Comparison of ENCODE assay signal across 12 cellular contexts in genomic region chr10:14583967-14584366, GRCh38.
A peak's percentile ranks its signal among the peaks of the same experiment; 100 is the strongest.
DNase-seq lines count a peak whose midpoint lies in the region; ATAC-seq and TF ChIP-seq lines count a peak whose summit lies in the region.
"Had no signal": no experiment of that assay in that cellular context is flagged by ENCODE, and none has a peak within 500 bp of the region (broad histone marks: within the 10 kb centered on the region; RNA-seq: fewer than 3 reads in every experiment).

No MANE protein-coding gene starts in this region.

- in situ Hi-C loops in gastrocnemius medialis (cut with MboI; ENCODE audit: low sequenced_read_pairs in 4 of 4): no loop called here

- peaks cover 81% of the 10 kb centered on the region for H3K4me1 Mint-ChIP-seq in activated CD8-positive, alpha-beta memory T cell treated with anti-CD3 and anti-CD28 coated beads, Interleukin-2, amount 10 ng/mL, durations not matched to agents 7 days and 5 days

- peaks cover 22% of the 10 kb centered on the region for H4K20me1 ChIP-seq in SU-DHL-6 (ENCODE audit: low read depth, low read length)

- DNase-seq in activated CD8-positive, alpha-beta memory T cell treated with anti-CD3 and anti-CD28 coated beads, Interleukin-2, amount 10 ng/mL, durations not matched to agents 7 days and 5 days: no peak
- DNase-seq in activated CD8-positive, alpha-beta memory T cell treated with anti-CD3 and anti-CD28 coated beads, Interleukin-2, amount 50 U/mL, for 48 hours: no peak
- DNase-seq in spleen: no peak
- no peak for DNase-seq in stimulated activated CD8-positive, alpha-beta memory T cell treated with anti-CD3 and anti-CD28 coated beads, Interleukin-4, amount 100 ng/mL, for 48 hours
- no peak for DNase-seq in amniotic stem cell (lab: John Stamatoyannopoulos, UW)
- no peak for DNase-seq in gastrocnemius medialis
- DNase-seq: amygdala, erythroblast, NCI-H446 had no signal

- intact Hi-C loops in spleen (cut with DNase I; ENCODE audit: low total_unique reads) (no loop called here), gastrocnemius medialis (cut with DNase I; ENCODE audit: low total_unique reads) (no loop called here)

- no peaks in the 10 kb centered on the region for H3K27me3 Mint-ChIP-seq in activated CD8-positive, alpha-beta memory T cell treated with anti-CD3 and anti-CD28 coated beads, Interleukin-2, amount 10 ng/mL, durations not matched to agents 7 days and 5 days

- TF ChIP-seq POLR2A in spleen (IDR thresholded peaks at IDR 0.05): no peak
- no peak for TF ChIP-seq POLR2A in gastrocnemius medialis (IDR thresholded peaks at IDR 0.05)

- no peak for ATAC-seq in activated CD8-positive, alpha-beta memory T cell treated with anti-CD3 and anti-CD28 coated beads, Interleukin-2, amount 10 ng/mL, durations not matched to agents 7 days and 5 days
- ATAC-seq in gastrocnemius medialis: no peak

- peak overlapping the region; percentile 81 for H3K27ac Mint-ChIP-seq in activated CD8-positive, alpha-beta memory T cell treated with anti-CD3 and anti-CD28 coated beads, Interleukin-2, amount 10 ng/mL, durations not matched to agents 7 days and 5 days

- peaks cover 20 to 100% (median 90%) of the 10 kb centered on the region in 6 donors for H3K4me1 ChIP-seq in spleen
- no peaks in the 10 kb centered on the region for H3K4me1 ChIP-seq in gastrocnemius medialis

- no peaks in the 10 kb centered on the region for H3K27me3 ChIP-seq in SU-DHL-6 (ENCODE audit: low read length)
- no peaks in the 10 kb centered on the region for H3K27me3 ChIP-seq in spleen (replicated peaks in 1 of 7)
- H3K27me3 ChIP-seq in gastrocnemius medialis: no peaks in the 10 kb centered on the region

- H3K9me3 Mint-ChIP-seq in activated CD8-positive, alpha-beta memory T cell treated with anti-CD3 and anti-CD28 coated beads, Interleukin-2, amount 10 ng/mL, durations not matched to agents 7 days and 5 days (ENCODE audit: low read depth): no peaks in the 10 kb centered on the region

- H2AFZ ChIP-seq in SU-DHL-6 (ENCODE audit: low read depth, low read length, severe bottlenecking): no peak overlapping the region

- H3K36me3 ChIP-seq in SU-DHL-6 (ENCODE audit: low read length): peaks cover 12% of the 10 kb centered on the region
- peaks cover 0 to 7% (median 0%) of the 10 kb centered on the region in 6 donors for H3K36me3 ChIP-seq in spleen
- H3K36me3 ChIP-seq in gastrocnemius medialis: no peaks in the 10 kb centered on the region

- peak overlapping the region; percentile 17 for H3K4me2 ChIP-seq in SU-DHL-6 (ENCODE audit: low read depth, low read length, poor library complexity, severe bottlenecking)

- no peaks in the 10 kb centered on the region for H3K9me2 ChIP-seq in SU-DHL-6 (replicated peaks; ENCODE audit: insufficient read depth, low read length)

- no peak overlapping the region for H3K9ac ChIP-seq in SU-DHL-6 (ENCODE audit: low read length)

- TF ChIP-seq CTCF in SU-DHL-6 (IDR thresholded peaks at IDR 0.05; ENCODE audit: insufficient read depth, low read length, poor library complexity, severe bottlenecking) (no peak), spleen (IDR thresholded peaks at IDR 0.05 in 8 of 11, conservative IDR thresholded peaks at IDR 0.05 in 3 of 11) (no peak), gastrocnemius medialis (IDR thresholded peaks at IDR 0.05 in 4 of 5, conservative IDR thresholded peaks at IDR 0.05 in 1 of 5) (no peak)

- H3K4me3 ChIP-seq in SU-DHL-6 (ENCODE audit: insufficient read depth, low read length, poor library complexity, severe bottlenecking) (no peak overlapping the region), spleen (no peak overlapping the region), gastrocnemius medialis (no peak overlapping the region)
- H3K4me3 ChIP-seq: lung had no signal

- peaks cover 27% of the 10 kb centered on the region for H3K36me3 Mint-ChIP-seq in activated CD8-positive, alpha-beta memory T cell treated with anti-CD3 and anti-CD28 coated beads, Interleukin-2, amount 10 ng/mL, durations not matched to agents 7 days and 5 days

- H3K79me2 ChIP-seq in SU-DHL-6 (ENCODE audit: insufficient read depth, low read length): peaks cover 100% of the 10 kb centered on the region

- peak overlapping the region; percentile 51 for H3K4me3 Mint-ChIP-seq in activated CD8-positive, alpha-beta memory T cell treated with anti-CD3 and anti-CD28 coated beads, Interleukin-2, amount 10 ng/mL, durations not matched to agents 7 days and 5 days

- H3K27ac ChIP-seq in SU-DHL-6 (ENCODE audit: low read depth, low read length) (peak overlapping the region; percentile 27), cingulate gyrus (ENCODE audit: low read depth, low read length) (peak overlapping the region; percentile 47), spleen (peak overlapping the region in 7 of 8 donors; percentile 44 to 93 (median 60)), gastrocnemius medialis (no peak overlapping the region)

- WGBS in spleen, 5 donors: 72 to 88% (median 80%) methylated on average over 4 of the region's 4 CpGs

- H3F3A ChIP-seq in SU-DHL-6 (ENCODE audit: insufficient read depth): peaks cover 19% of the 10 kb centered on the region

- H3K9me3 ChIP-seq in SU-DHL-6 (ENCODE audit: insufficient read depth, low read length) (no peaks in the 10 kb centered on the region), spleen (no peaks in the 10 kb centered on the region), gastrocnemius medialis (no peaks in the 10 kb centered on the region)

- CTCF ChIA-PET in activated CD8-positive, alpha-beta memory T cell treated with anti-CD3 and anti-CD28 coated beads, Interleukin-2, amount 10 ng/mL, durations not matched to agents 7 days and 5 days (lab: Charles Lee): interaction anchor here (1.0 to 2.6 kb wide), 6 partner anchors 9 to 28 kb away, joined by 3 to 11 read pairs (median 4); no protein-coding TSS in a partner anchor

Comparison
In these comparisons a context has a peak if more than half of its experiments do, and no peak if none do; other contexts are left out.
1. H3K27ac ChIP-seq: peak in SU-DHL-6 (single experiment), cingulate gyrus (single experiment) and spleen (7 of 8); none in gastrocnemius medialis (0 of 4).